8 cellular contexts compared by ENCODE assay signal in genomic region chr11:67401495-67402191, GRCh38. TPM values are rescaled to one million over a fixed set of nuclear protein-coding genes. Genes with fewer than 3 reads are reported as not detected.
DNase-seq lines count a peak whose midpoint lies in the region; ATAC-seq, FAIRE-seq and TF ChIP-seq lines count a peak whose summit lies in the region.

TSS of gene PPP1CA (minus strand) at chr11:67401858. CDS start at chr11:67401782, 76 bp downstream.

- TF ChIP-seq POLR2A in HepG2 (IDR thresholded peaks at IDR 0.05; ENCODE audit: insufficient read depth in 1 of 2, low read depth in 2 of 2, low read length in 2 of 2), result peak; percentile 69 to 92

- H3K27me3 ChIP-seq in BLaER1 treated with 17β-estradiol and CSF1 and Interleukin-3, amounts not matched to agents 10 nM and 100 nM, result no peaks in the 10 kb centered on the region
- H3K27me3 ChIP-seq in HepG2 (ENCODE audit: control insufficient read depth in 1 of 2, insufficient read depth in 2 of 2, low read length in 2 of 2), result no peaks in the 10 kb centered on the region

- CTCF ChIA-PET in HepG2 (lab: Yijun Ruan, JAX; ENCODE audit: low intra/inter-chr PET ratio, low total read pairs), result interaction anchor here (1.0 kb wide), 2 partner anchors 82 to 104 kb away, joined by 3 to 6 read pairs; partner anchors contain the start of genes AIP and PITPNM1

- peak; percentile 85 for FAIRE-seq in HepG2 (lab: Jason Lieb, UNC)

- H3K4me3 Mint-ChIP-seq in dendritic cell treated with granulocyte-macrophage colony-stimulating factor and Interleukin-4, amounts not matched to agents 40 ng/mL and 50 ng/mL, for 4 days, result peak within 1 kb of the TSS; percentile 80

- peaks cover 87% of the 10 kb centered on the region for H3K4me1 Mint-ChIP-seq in dendritic cell treated with granulocyte-macrophage colony-stimulating factor and Interleukin-4, amounts not matched to agents 40 ng/mL and 50 ng/mL, for 4 days (ENCODE audit: low read depth)

- TF ChIP-seq CTCF in HepG2 (CRISPR knock-in tag; IDR thresholded peaks at IDR 0.05), result peak; percentile 63

- H3K27me3 Mint-ChIP-seq in dendritic cell treated with granulocyte-macrophage colony-stimulating factor and Interleukin-4, amounts not matched to agents 40 ng/mL and 50 ng/mL, for 4 days, result no peaks in the 10 kb centered on the region

- intact Hi-C loops in dendritic cell treated with granulocyte-macrophage colony-stimulating factor and Interleukin-4, amounts not matched to agents 40 ng/mL and 50 ng/mL, for 4 days (cut with micrococcal nuclease), result loop anchor here (1.0 to 2.0 kb wide), 3 partner anchors 19 to 107 kb away; partner anchors contain the start of genes CDK2AP2 and TMEM134
- intact Hi-C loops in HepG2 (cut with micrococcal nuclease; ENCODE audit: unreplicated experiment), result no loop called here

- H3K36me3 ChIP-seq in BLaER1 treated with 17β-estradiol and CSF1 and Interleukin-3, amounts not matched to agents 10 nM and 100 nM, result peaks cover 31 to 51% (median 39%) of the 10 kb centered on the region in 11 experiments
- peaks cover 14 to 21% of the 10 kb centered on the region in 2 experiments; a peak in 3 of 5 replicates for H3K36me3 ChIP-seq in HepG2 (replicated peaks in 1 of 2; ENCODE audit: control insufficient read depth in 1 of 2, insufficient read depth in 2 of 2, low read length in 2 of 2)

- H3K4me1 ChIP-seq in BLaER1 treated with 17β-estradiol and CSF1 and Interleukin-3, amounts not matched to agents 10 nM and 100 nM, result peaks cover 87 to 92% (median 90%) of the 10 kb centered on the region in 10 experiments
- H3K4me1 ChIP-seq in HepG2 (ENCODE audit: insufficient read depth, low read length), result peaks cover 58% of the 10 kb centered on the region

- peaks cover 38 to 59% (median 49%) of the 10 kb centered on the region in 11 experiments; a peak in 21 of 22 replicates for H4K20me1 ChIP-seq in BLaER1 treated with 17β-estradiol and CSF1 and Interleukin-3, amounts not matched to agents 10 nM and 100 nM
- peaks cover 3% of the 10 kb centered on the region; the same call in 1 of the 2 replicates for H4K20me1 ChIP-seq in HepG2 (ENCODE audit: insufficient read depth, low read length)

- H3K36me3 Mint-ChIP-seq in dendritic cell treated with granulocyte-macrophage colony-stimulating factor and Interleukin-4, amounts not matched to agents 40 ng/mL and 50 ng/mL, for 4 days (ENCODE audit: low read depth), result peaks cover 42% of the 10 kb centered on the region

- TF ChIP-seq EP300 in HepG2 (IDR thresholded peaks at IDR 0.05; ENCODE audit: low read depth in 2 of 2, low read length in 2 of 2) (no peak), HepG2 (CRISPR knock-in tag; IDR thresholded peaks at IDR 0.05; ENCODE audit: borderline replicate concordance) (no peak)

- no TSS peak for BruUV-seq in HepG2 (replicated peaks; lab: Mats Ljungman, UMichigan)

- peak within 1 kb of the TSS; percentile 92 to 97 (median 96) for H3K27ac ChIP-seq in BLaER1 treated with 17β-estradiol and CSF1 and Interleukin-3, amounts not matched to agents 10 nM and 100 nM
- peak within 1 kb of the TSS; percentile 84 for H3K27ac ChIP-seq in HepG2 (ENCODE audit: extremely low read length, insufficient read depth, low read length)

- WGBS in HepG2 (ENCODE audit: low lambda C conversion rate), result 0% methylated on average over 4 of the region's 73 CpGs

- no peak within 1 kb of the TSS for H2AFZ ChIP-seq in HepG2 (ENCODE audit: low read length)

- peak; percentile 84 for TF ChIP-seq RAD21 in HepG2 (CRISPR knock-in tag; IDR thresholded peaks at IDR 0.05)

- H3K4me2 ChIP-seq in BLaER1 treated with 17β-estradiol and CSF1 and Interleukin-3, amounts not matched to agents 10 nM and 100 nM, result peak within 1 kb of the TSS; percentile 95 to 100 (median 99)
- H3K4me2 ChIP-seq in HepG2 (ENCODE audit: low read depth, low read length), result peak within 1 kb of the TSS; percentile 88

- no peaks in the 10 kb centered on the region for H3K9me3 ChIP-seq in BLaER1 treated with 17β-estradiol and CSF1 and Interleukin-3, amounts not matched to agents 10 nM and 100 nM (replicated peaks in 1 of 11)
- H3K9me3 ChIP-seq in HepG2 (ENCODE audit: low read length), result no peaks in the 10 kb centered on the region

- POLR2A ChIA-PET in HepG2 (lab: Yijun Ruan, JAX), result interaction anchor here (0.6 to 6.2 kb wide), 29 partner anchors 9 to 229 kb away, joined by 3 to 81 read pairs (median 5); partner anchors contain the start of genes AIP, ANKRD13D, CLCF1 and CORO1B

- peak within 1 kb of the TSS; percentile 82 for H3K27ac Mint-ChIP-seq in dendritic cell treated with granulocyte-macrophage colony-stimulating factor and Interleukin-4, amounts not matched to agents 40 ng/mL and 50 ng/mL, for 4 days

- peak within 1 kb of the TSS; percentile 94 to 99 (median 97) for H3K9ac ChIP-seq in BLaER1 treated with 17β-estradiol and CSF1 and Interleukin-3, amounts not matched to agents 10 nM and 100 nM
- H3K9ac ChIP-seq in HepG2 (ENCODE audit: insufficient read depth, low read depth, low read length), result peak within 1 kb of the TSS; percentile 93

- H3K79me2 ChIP-seq in HepG2 (ENCODE audit: insufficient read depth, low read length), result peaks cover 14% of the 10 kb centered on the region

- H3K9me3 Mint-ChIP-seq in dendritic cell treated with granulocyte-macrophage colony-stimulating factor and Interleukin-4, amounts not matched to agents 40 ng/mL and 50 ng/mL, for 4 days, result no peaks in the 10 kb centered on the region

- DNase-seq in NCI-H774 (lab: John Stamatoyannopoulos, UW) (peak; percentile 90), HepG2 (ENCODE audit: low spot score) (peak; percentile 75)
- peak; percentile 85 to 94 for DNase-seq in activated CD4-positive, alpha-beta T cell treated with anti-CD3 and anti-CD28 coated beads, Interleukin-2, amount 50 U/mL, for 24 hours (ENCODE audit: low read depth in 1 of 2, low spot score in 1 of 2)
- peak; percentile 92 to 96 for DNase-seq in stimulated activated CD4-positive, alpha-beta T cell treated with anti-CD3 and anti-CD28 coated beads, Interleukin-2, amount 100 ng/mL, for 48 hours

- ATAC-seq in GM19324 (IDR thresholded peaks at IDR 0.05; ENCODE audit: low FRiP score, unreplicated experiment) (peak; percentile 74), HG03460 (IDR thresholded peaks at IDR 0.05; ENCODE audit: unreplicated experiment) (peak; percentile 51), HepG2 (peak; percentile 78)

- in situ Hi-C loops in HepG2 (cut with HindIII; ENCODE audit: extremely low pct_ligation_motif_present, low pct_unique_long_range_greater_than_20kb), result loop anchor here (5.0 kb wide), 2 partner anchors 66 to 106 kb away; partner anchors contain the start of genes CDK2AP2, PITPNM1 and TMEM134

- peak within 1 kb of the TSS; percentile 90 to 99 (median 96) for H3K4me3 ChIP-seq in BLaER1 treated with 17β-estradiol and CSF1 and Interleukin-3, amounts not matched to agents 10 nM and 100 nM
- H3K4me3 ChIP-seq in HepG2 (replicated peaks in 1 of 3; ENCODE audit: insufficient read depth in 1 of 3, low read depth in 2 of 3, low read length in 3 of 3), result peak within 1 kb of the TSS; percentile 77 to 98 (median 94)

TF ChIP-seq in HepG2, 621 proteins besides CTCF, POLR2A, EP300 and RAD21 (continues in another document):
- TF ChIP-seq ZBTB8A (CRISPR knock-in tag; IDR thresholded peaks at IDR 0.05; ENCODE audit: borderline replicate concordance, low read depth) (no peak), ZFYVE20 (CRISPR knock-in tag; IDR thresholded peaks at IDR 0.05; ENCODE audit: borderline replicate concordance, low read depth) (no peak), ZNF572 (CRISPR knock-in tag; IDR thresholded peaks at IDR 0.05) (no peak), TBX2 (CRISPR knock-in tag; IDR thresholded peaks at IDR 0.05; ENCODE audit: borderline replicate concordance) (peak; percentile 12; the same call in 1 of the 2 replicates), ZNF782 (CRISPR knock-in tag; IDR thresholded peaks at IDR 0.05; ENCODE audit: borderline replicate concordance) (no peak; the same call in 1 of the 2 replicates), ZNF354B (CRISPR knock-in tag; IDR thresholded peaks at IDR 0.05) (no peak), KMT2A (CRISPR knock-in tag; IDR thresholded peaks at IDR 0.05) (no peak), ZBTB3 (CRISPR knock-in tag; IDR thresholded peaks at IDR 0.05; ENCODE audit: borderline replicate concordance, low read depth) (no peak), ZNF740 (CRISPR knock-in tag; IDR thresholded peaks at IDR 0.05) (peak; percentile 89)

RNA-seq across cellular contexts. Expression of gene PPP1CA, which starts in this region (rescaled TPM):
- total RNA-seq in HepG2 (2016; rRNA removed; fragmentation: Illumina TruSeq; extraction: Trizol), result 170 and 188 TPM in 2 replicates
- 49.0 and 62.5 TPM in 2 replicates for total RNA-seq in HepG2 (2016; cell fraction: cytosol; rRNA removed; fragmentation: Illumina TruSeq; extraction: Trizol; ENCODE audit: low read depth)
- total RNA-seq in HepG2 (2016; cell fraction: insoluble cytoplasmic fraction; rRNA removed; fragmentation: Illumina TruSeq; extraction: Trizol), result 171 and 181 TPM in 2 replicates
- 78.0 and 95.5 TPM in 2 replicates for total RNA-seq in HepG2 (2016; cell fraction: membrane; rRNA removed; fragmentation: Illumina TruSeq; extraction: Trizol)
- total RNA-seq in HepG2 (2016; cell fraction: nucleus; rRNA removed; fragmentation: Illumina TruSeq; extraction: Trizol), result 66.5 and 72.2 TPM in 2 replicates
- 149 and 173 TPM in 2 replicates for polyA plus RNA-seq in HepG2 (2011; rRNA removed)
- 212 and 274 TPM in 2 replicates for polyA plus RNA-seq in HepG2 (2011; cell fraction: cytosol; rRNA removed)
- polyA plus RNA-seq in HepG2 (2011; cell fraction: nucleus; rRNA removed), result 137 and 147 TPM in 2 replicates
- 91.5 and 93.8 TPM in 2 replicates for polyA plus RNA-seq in HepG2 (2012)
- polyA plus RNA-seq in HepG2 (2016; cell fraction: cytosol; fragmentation: Illumina TruSeq; extraction: Trizol; ENCODE audit: low read depth), result 58.1 and 67.4 TPM in 2 replicates
- 192 and 207 TPM in 2 replicates for polyA plus RNA-seq in HepG2 (2016; cell fraction: insoluble cytoplasmic fraction; fragmentation: Illumina TruSeq; extraction: Trizol; ENCODE audit: low read depth)
- 72.5 and 83.6 TPM in 2 replicates for polyA plus RNA-seq in HepG2 (2016; cell fraction: membrane; fragmentation: Illumina TruSeq; extraction: Trizol; ENCODE audit: low read depth)
- polyA plus RNA-seq in HepG2 (2016; cell fraction: nucleus; fragmentation: Illumina TruSeq; extraction: Trizol; ENCODE audit: insufficient read depth, low read depth), result 110 and 123 TPM in 2 replicates
- polyA minus RNA-seq in HepG2 (2011; rRNA and poly(A)+ RNA removed; ENCODE audit: low replicate concordance), result 209 and 295 TPM in 2 replicates
- 83.6 and 84.9 TPM in 2 replicates for polyA minus RNA-seq in HepG2 (2011; cell fraction: cytosol; rRNA and poly(A)+ RNA removed)
- 31.7 and 34.7 TPM in 2 replicates for polyA minus RNA-seq in HepG2 (2011; cell fraction: nucleus; rRNA and poly(A)+ RNA removed)

Comparison
In these comparisons a context has a peak if more than half of its experiments do, and no peak if none do; other contexts are left out.
1. Peak in every context shown above with its lines: DNase-seq, ATAC-seq, H3K4me3 ChIP-seq and H3K27ac ChIP-seq.